21 cellular contexts compared by ENCODE assay signal in genomic region chr11:81449588-81450155, GRCh38.
"Had no signal": no experiment of that assay in that cellular context is flagged by ENCODE, and none has a peak within 500 bp of the region (broad histone marks: within the 10 kb centered on the region; RNA-seq: fewer than 3 reads in every experiment).

No MANE protein-coding gene starts in this region.

- H3K9me3 ChIP-seq: neutrophil, SK-N-SH, thoracic aorta, upper lobe of left lung had no signal

- H3K4me1 Mint-ChIP-seq: activated CD4-positive, alpha-beta T cell treated with anti-CD3 and anti-CD28 coated beads for 36 hours; memory B cell; natural killer cell; stimulated activated naive B cell treated with anti-CD40 and anti-IgM and Interleukin-4, amounts not matched to agents 10 μg/mL and 1 μg/mL and 100 μg/mL, for 72 hours had no signal

- H3K27ac ChIP-seq: brain microvascular endothelial cell, neutrophil, parathyroid adenoma, thoracic aorta, upper lobe of left lung had no signal

- DNase-seq: activated CD4-positive, alpha-beta T cell treated with anti-CD3 and anti-CD28 coated beads for 36 hours; activated CD8-positive, alpha-beta T cell treated with anti-CD3 and anti-CD28 coated beads for 36 hours; activated naive CD4-positive, alpha-beta T cell treated with anti-CD3 and anti-CD28 coated beads for 36 hours; activated T-cell treated with anti-CD3 and anti-CD28 coated beads, Interleukin-2, amount 50 U/mL, for 1 hour; brain microvascular endothelial cell; cerebellar nuclear complex; cortex of kidney; effector CD8-positive, alpha-beta T cell; foreskin melanocyte; kidney; left ventricle myocardium superior; natural killer cell; SK-N-SH; stimulated activated naive B cell treated with anti-CD40 and anti-IgM and Interleukin-4, amounts not matched to agents 10 μg/mL and 1 μg/mL and 100 μg/mL, for 72 hours; upper lobe of left lung had no signal

- ATAC-seq: activated CD4-positive, alpha-beta T cell treated with anti-CD3 and anti-CD28 coated beads for 36 hours; activated CD8-positive, alpha-beta T cell treated with anti-CD3 and anti-CD28 coated beads for 36 hours; left ventricle myocardium superior; natural killer cell; stimulated activated naive B cell treated with anti-CD40 and anti-IgM and Interleukin-4, amounts not matched to agents 10 μg/mL and 1 μg/mL and 100 μg/mL, for 72 hours; WTC11 had no signal

- H3K4me3 ChIP-seq: thoracic aorta, upper lobe of left lung had no signal

- H3K4me1 ChIP-seq: parathyroid adenoma, upper lobe of left lung had no signal

- H3K27me3 Mint-ChIP-seq: activated CD4-positive, alpha-beta T cell treated with anti-CD3 and anti-CD28 coated beads for 36 hours; activated CD8-positive, alpha-beta T cell treated with anti-CD3 and anti-CD28 coated beads for 36 hours; memory B cell; stimulated activated naive B cell treated with anti-CD40 and anti-IgM and Interleukin-4, amounts not matched to agents 10 μg/mL and 1 μg/mL and 100 μg/mL, for 72 hours had no signal

- H3K36me3 Mint-ChIP-seq: memory B cell; stimulated activated naive B cell treated with anti-CD40 and anti-IgM and Interleukin-4, amounts not matched to agents 10 μg/mL and 1 μg/mL and 100 μg/mL, for 72 hours; WTC11 had no signal

- H3K27me3 ChIP-seq: brain microvascular endothelial cell, neutrophil, upper lobe of left lung had no signal

- H3K4me3 Mint-ChIP-seq: activated CD4-positive, alpha-beta T cell treated with anti-CD3 and anti-CD28 coated beads for 36 hours; activated CD8-positive, alpha-beta T cell treated with anti-CD3 and anti-CD28 coated beads for 36 hours; activated naive CD4-positive, alpha-beta T cell treated with anti-CD3 and anti-CD28 coated beads for 36 hours; memory B cell; natural killer cell; stimulated activated naive B cell treated with anti-CD40 and anti-IgM and Interleukin-4, amounts not matched to agents 10 μg/mL and 1 μg/mL and 100 μg/mL, for 72 hours; T-helper 2 cell treated with Interferon-gamma antibody and Interleukin-4, amounts not matched to agents 5 μg/mL and 100 μg/mL, for 36 hours; WTC11 had no signal

- H3K36me3 ChIP-seq: brain microvascular endothelial cell, neutrophil, thoracic aorta, upper lobe of left lung had no signal

- H3K27ac Mint-ChIP-seq: activated CD4-positive, alpha-beta T cell treated with anti-CD3 and anti-CD28 coated beads for 36 hours; activated CD8-positive, alpha-beta T cell treated with anti-CD3 and anti-CD28 coated beads for 36 hours; activated naive CD4-positive, alpha-beta T cell treated with anti-CD3 and anti-CD28 coated beads for 36 hours; memory B cell; natural killer cell; stimulated activated naive B cell treated with anti-CD40 and anti-IgM and Interleukin-4, amounts not matched to agents 10 μg/mL and 1 μg/mL and 100 μg/mL, for 72 hours; T-helper 2 cell treated with Interferon-gamma antibody and Interleukin-4, amounts not matched to agents 5 μg/mL and 100 μg/mL, for 36 hours; WTC11 had no signal
